Comparison of ENCODE assay signal across 9 cellular contexts in genomic region chr1:245542365-245542764, GRCh38.
"Had no signal": no experiment of that assay in that cellular context is flagged by ENCODE, and none has a peak within 500 bp of the region (broad histone marks: within the 10 kb centered on the region; RNA-seq: fewer than 3 reads in every experiment).

No MANE protein-coding gene starts in this region.

- H3K9me3 Mint-ChIP-seq: HFFc6 had no signal

- H3K27ac ChIP-seq: HL-60 had no signal

- H3K4me3 Mint-ChIP-seq: HFFc6, IgD-negative memory B cell had no signal

- H3K36me3 Mint-ChIP-seq: IgD-negative memory B cell had no signal

- H3K4me1 ChIP-seq: HAP-1 had no signal

- H3K36me3 ChIP-seq: HAP-1 had no signal

- H3K4me1 Mint-ChIP-seq: IgD-negative memory B cell had no signal

- H3K27ac Mint-ChIP-seq: HFFc6, IgD-negative memory B cell had no signal

- DNase-seq: GM23248, GOT3, H7, HFFc6 had no signal

- H3K4me3 ChIP-seq: GM23248, HAP-1 had no signal

- ATAC-seq: HCT116, HepG2 had no signal

- H3K9me3 ChIP-seq: HAP-1 had no signal
